1 cellular context compared by ENCODE assay signal in the genomic region with DNA sequence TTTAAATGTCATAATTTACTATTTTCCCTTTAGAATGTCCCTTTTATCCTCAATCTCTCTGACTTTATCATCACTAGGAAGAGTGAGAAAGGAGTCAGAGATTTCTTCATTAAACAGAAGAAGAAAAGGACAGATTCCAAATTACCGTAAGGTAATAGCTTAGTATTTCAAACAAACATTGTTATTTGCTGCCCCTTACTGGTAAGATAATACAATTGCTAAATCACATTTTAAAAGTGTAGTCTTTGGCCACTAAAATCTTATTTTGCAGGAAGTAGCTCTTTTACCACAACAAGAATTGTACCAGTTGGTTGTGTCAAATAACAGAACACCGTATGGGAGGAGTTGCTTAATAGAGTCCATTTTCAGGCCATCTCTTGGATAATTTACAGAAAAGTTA.
A peak's percentile ranks its signal among the peaks of the same experiment; 100 is the strongest.
TF ChIP-seq lines count a peak whose summit lies in the region.

No MANE protein-coding gene starts in this region.

TF ChIP-seq in GM12878, 131 proteins besides CTCF, POLR2A, EP300 and RAD21:
- peak; percentile 40; the same call in 1 of the 2 replicates for TF ChIP-seq SMC3 (IDR thresholded peaks at IDR 0.05; ENCODE audit: borderline replicate concordance, low read length)
- TF ChIP-seq, protein P1, sequence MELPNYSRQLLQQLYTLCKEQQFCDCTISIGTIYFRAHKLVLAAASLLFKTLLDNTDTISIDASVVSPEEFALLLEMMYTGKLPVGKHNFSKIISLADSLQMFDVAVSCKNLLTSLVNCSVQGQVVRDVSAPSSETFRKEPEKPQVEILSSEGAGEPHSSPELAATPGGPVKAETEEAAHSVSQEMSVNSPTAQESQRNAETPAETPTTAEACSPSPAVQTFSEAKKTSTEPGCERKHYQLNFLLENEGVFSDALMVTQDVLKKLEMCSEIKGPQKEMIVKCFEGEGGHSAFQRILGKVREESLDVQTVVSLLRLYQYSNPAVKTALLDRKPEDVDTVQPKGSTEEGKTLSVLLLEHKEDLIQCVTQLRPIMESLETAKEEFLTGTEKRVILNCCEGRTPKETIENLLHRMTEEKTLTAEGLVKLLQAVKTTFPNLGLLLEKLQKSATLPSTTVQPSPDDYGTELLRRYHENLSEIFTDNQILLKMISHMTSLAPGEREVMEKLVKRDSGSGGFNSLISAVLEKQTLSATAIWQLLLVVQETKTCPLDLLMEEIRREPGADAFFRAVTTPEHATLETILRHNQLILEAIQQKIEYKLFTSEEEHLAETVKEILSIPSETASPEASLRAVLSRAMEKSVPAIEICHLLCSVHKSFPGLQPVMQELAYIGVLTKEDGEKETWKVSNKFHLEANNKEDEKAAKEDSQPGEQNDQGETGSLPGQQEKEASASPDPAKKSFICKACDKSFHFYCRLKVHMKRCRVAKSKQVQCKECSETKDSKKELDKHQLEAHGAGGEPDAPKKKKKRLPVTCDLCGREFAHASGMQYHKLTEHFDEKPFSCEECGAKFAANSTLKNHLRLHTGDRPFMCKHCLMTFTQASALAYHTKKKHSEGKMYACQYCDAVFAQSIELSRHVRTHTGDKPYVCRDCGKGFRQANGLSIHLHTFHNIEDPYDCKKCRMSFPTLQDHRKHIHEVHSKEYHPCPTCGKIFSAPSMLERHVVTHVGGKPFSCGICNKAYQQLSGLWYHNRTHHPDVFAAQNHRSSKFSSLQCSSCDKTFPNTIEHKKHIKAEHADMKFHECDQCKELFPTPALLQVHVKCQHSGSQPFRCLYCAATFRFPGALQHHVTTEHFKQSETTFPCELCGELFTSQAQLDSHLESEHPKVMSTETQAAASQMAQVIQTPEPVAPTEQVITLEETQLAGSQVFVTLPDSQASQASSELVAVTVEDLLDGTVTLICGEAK (IDR thresholded peaks at IDR 0.05; ENCODE audit: borderline replicate concordance) = no peak
- TF ChIP-seq ZNF207 (IDR thresholded peaks at IDR 0.05; ENCODE audit: borderline replicate concordance) = no peak
